ENCODE assay signal across 1 cellular context in the genomic region with DNA sequence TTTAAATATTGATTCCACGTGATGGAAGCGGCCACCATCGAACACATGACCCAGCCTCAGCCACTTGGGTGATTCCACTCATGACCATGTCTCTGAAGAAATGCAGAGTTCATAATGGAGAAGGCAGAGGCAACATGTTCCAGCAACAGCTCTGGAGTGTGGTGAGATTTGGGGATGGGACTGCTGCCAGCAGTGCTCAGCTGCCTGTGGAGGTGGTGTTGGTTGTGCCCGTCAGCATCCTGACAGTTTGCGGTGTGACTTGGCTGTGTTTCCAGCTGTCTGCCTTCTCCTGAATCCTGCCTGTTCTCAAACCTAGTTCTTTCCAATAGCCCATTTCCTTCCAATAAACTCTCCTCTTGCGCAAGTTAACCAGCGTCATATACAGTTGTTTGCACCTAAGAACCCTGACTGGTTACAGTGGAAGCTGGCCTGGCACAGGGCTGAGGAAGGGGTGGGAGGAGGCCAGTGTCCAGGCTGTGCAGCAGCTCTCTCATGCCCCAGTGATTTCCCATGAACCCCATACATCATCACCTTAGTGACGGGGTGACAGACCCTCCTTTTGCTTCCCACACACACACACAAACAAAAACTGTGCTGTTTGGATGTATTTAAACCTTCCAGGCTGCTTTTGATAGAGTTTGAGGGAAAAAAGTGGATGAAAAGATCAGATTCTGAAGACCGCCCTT.
TF ChIP-seq lines count a peak whose summit lies in the region.

No MANE protein-coding gene starts in this region.

TF ChIP-seq in HepG2, 621 proteins besides CTCF, POLR2A, EP300 and RAD21:
- TF ChIP-seq CEBPB (IDR thresholded peaks at IDR 0.05; ENCODE audit: borderline replicate concordance, low read depth, low read length) (0 out of 2 replicates have a peak, but pooled peaks have one; percentile 4), ZNF432 (CRISPR knock-in tag; IDR thresholded peaks at IDR 0.05; ENCODE audit: borderline replicate concordance) (no peak), ZGPAT (CRISPR knock-in tag; IDR thresholded peaks at IDR 0.05) (no peak), ZNF644 (CRISPR knock-in tag; IDR thresholded peaks at IDR 0.05; ENCODE audit: low read depth) (no peak)
